In genomic region chr10:8776926-8777625, GRCh38 we compare ENCODE assay signal across 14 cellular contexts.
"Had no signal": no experiment of that assay in that cellular context is flagged by ENCODE, and none has a peak within 500 bp of the region (broad histone marks: within the 10 kb centered on the region; RNA-seq: fewer than 3 reads in every experiment).

No MANE protein-coding gene starts in this region.

- H3K36me3 ChIP-seq: colonic mucosa, right lobe of liver, upper lobe of left lung had no signal

- H3K36me3 Mint-ChIP-seq: stimulated activated naive B cell treated with anti-CD40 and anti-IgM and Interleukin-4, amounts not matched to agents 10 μg/mL and 1 μg/mL and 100 μg/mL, for 72 hours had no signal

- H3K27ac Mint-ChIP-seq: nephron; progenitor cell of endocrine pancreas; stimulated activated naive B cell treated with anti-CD40 and anti-IgM and Interleukin-4, amounts not matched to agents 10 μg/mL and 1 μg/mL and 100 μg/mL, for 72 hours had no signal

- H3K4me3 ChIP-seq: colonic mucosa, mucosa of descending colon, right lobe of liver, upper lobe of left lung had no signal

- ATAC-seq: mucosa of descending colon; right lobe of liver; stimulated activated naive B cell treated with anti-CD40 and anti-IgM and Interleukin-4, amounts not matched to agents 10 μg/mL and 1 μg/mL and 100 μg/mL, for 72 hours had no signal

- H3K4me3 Mint-ChIP-seq: nephron; stimulated activated naive B cell treated with anti-CD40 and anti-IgM and Interleukin-4, amounts not matched to agents 10 μg/mL and 1 μg/mL and 100 μg/mL, for 72 hours had no signal

- H3K9me3 ChIP-seq: colonic mucosa, mucosa of descending colon, right lobe of liver, upper lobe of left lung had no signal

- H3K27me3 ChIP-seq: colonic mucosa, right lobe of liver, upper lobe of left lung had no signal

- H3K4me1 ChIP-seq: colonic mucosa, right lobe of liver, upper lobe of left lung had no signal

- DNase-seq: activated CD4-positive, alpha-beta T cell treated with anti-CD3 and anti-CD28 coated beads for 1 hour; caudate nucleus; colonic mucosa; foreskin melanocyte; head of caudate nucleus; mucosa of descending colon; occipital lobe; right lobe of liver; stimulated activated CD4-positive, alpha-beta T cell treated with anti-CD3 and anti-CD28 coated beads, Interleukin-2, amount 100 ng/mL, for 24 hours; stimulated activated naive B cell treated with anti-CD40 and anti-IgM and Interleukin-4, amounts not matched to agents 10 μg/mL and 1 μg/mL and 100 μg/mL, for 72 hours; T-helper 9 cell; upper lobe of left lung had no signal

- H3K27ac ChIP-seq: colonic mucosa, right lobe of liver, upper lobe of left lung had no signal

- H3K27me3 Mint-ChIP-seq: progenitor cell of endocrine pancreas; stimulated activated naive B cell treated with anti-CD40 and anti-IgM and Interleukin-4, amounts not matched to agents 10 μg/mL and 1 μg/mL and 100 μg/mL, for 72 hours had no signal

- H3K4me1 Mint-ChIP-seq: stimulated activated naive B cell treated with anti-CD40 and anti-IgM and Interleukin-4, amounts not matched to agents 10 μg/mL and 1 μg/mL and 100 μg/mL, for 72 hours had no signal

- H3K9me3 Mint-ChIP-seq: nephron; stimulated activated naive B cell treated with anti-CD40 and anti-IgM and Interleukin-4, amounts not matched to agents 10 μg/mL and 1 μg/mL and 100 μg/mL, for 72 hours had no signal
